18 cellular contexts compared by ENCODE assay signal in genomic region chr3:114466251-114466650, GRCh38.
DNase-seq lines count a peak whose midpoint lies in the region; ATAC-seq and TF ChIP-seq lines count a peak whose summit lies in the region.
"Had no signal": no experiment of that assay in that cellular context is flagged by ENCODE, and none has a peak within 500 bp of the region (broad histone marks: within the 10 kb centered on the region; RNA-seq: fewer than 3 reads in every experiment).

No MANE protein-coding gene starts in this region.

- H3K4me3 ChIP-seq in right lobe of liver (no peak overlapping the region), breast epithelium (no peak overlapping the region)
- H3K4me3 ChIP-seq: BLaER1 had no signal

- TF ChIP-seq POLR2A in right lobe of liver (IDR thresholded peaks at IDR 0.05) (no peak), breast epithelium (IDR thresholded peaks at IDR 0.05) (no peak)

- H3K9me3 ChIP-seq in right lobe of liver: no peaks in the 10 kb centered on the region
- H3K9me3 ChIP-seq in breast epithelium: no peaks in the 10 kb centered on the region
- H3K9me3 ChIP-seq: BE2C, BLaER1 had no signal

- DNase-seq in left lobe of liver (ENCODE audit: low spot score) (no peak), right lobe of liver (no peak), T1000 (lab: John Stamatoyannopoulos, UW) (no peak), breast epithelium (ENCODE audit: low spot score in 2 of 2) (no peak)
- DNase-seq: 8988T; ACHN; BE2C; C1 segment of cervical spinal cord; Calu3; CD4-positive, alpha-beta memory T cell; CD4-positive, CD25-positive, alpha-beta regulatory T cell; CD8-positive, alpha-beta memory T cell; COR-L47; DMS79 treated with DMSO at 0.1 percent for 48 hours; GF-D8 had no signal

- peaks cover 0 to 17% (median 8%) of the 10 kb centered on the region in 4 donors for H3K4me1 ChIP-seq in right lobe of liver
- H3K4me1 ChIP-seq in breast epithelium: no peaks in the 10 kb centered on the region
- H3K4me1 ChIP-seq: BE2C, BLaER1 had no signal

- H3K27ac ChIP-seq in 22Rv1 (0 out of 2 replicates have a peak overlapping the region, but pooled peaks have one; percentile 17), right lobe of liver (no peak overlapping the region), breast epithelium (no peak overlapping the region)
- H3K27ac ChIP-seq: BLaER1 had no signal

- 71% methylated on average over 2 of the region's 2 CpGs for WGBS in right lobe of liver (ENCODE audit: insufficient coverage, low coverage, low lambda C conversion rate, missing lambda C conversion rate)

- H3K27me3 ChIP-seq in right lobe of liver (no peaks in the 10 kb centered on the region), breast epithelium (no peaks in the 10 kb centered on the region)
- H3K27me3 ChIP-seq: BE2C, BLaER1 had no signal

- no peak for TF ChIP-seq CTCF in 22Rv1 (IDR thresholded peaks at IDR 0.05)
- TF ChIP-seq CTCF in right lobe of liver (IDR thresholded peaks at IDR 0.05): no peak
- TF ChIP-seq CTCF in breast epithelium (IDR thresholded peaks at IDR 0.05): no peak

- ATAC-seq in left lobe of liver (peak; percentile 42), right lobe of liver (peak; percentile 24 to 52 (median 40)), GM18498 (IDR thresholded peaks at IDR 0.05; ENCODE audit: unreplicated experiment) (no peak)

- H3K36me3 ChIP-seq in right lobe of liver: no peaks in the 10 kb centered on the region
- H3K36me3 ChIP-seq in breast epithelium: no peaks in the 10 kb centered on the region
- H3K36me3 ChIP-seq: BE2C, BLaER1 had no signal

- intact Hi-C loops in right lobe of liver (cut with DNase I) (no loop called here), breast epithelium (cut with DNase I; ENCODE audit: low total_unique reads) (no loop called here)
